Comparison of ENCODE assay signal across 9 cellular contexts in the genomic region with DNA sequence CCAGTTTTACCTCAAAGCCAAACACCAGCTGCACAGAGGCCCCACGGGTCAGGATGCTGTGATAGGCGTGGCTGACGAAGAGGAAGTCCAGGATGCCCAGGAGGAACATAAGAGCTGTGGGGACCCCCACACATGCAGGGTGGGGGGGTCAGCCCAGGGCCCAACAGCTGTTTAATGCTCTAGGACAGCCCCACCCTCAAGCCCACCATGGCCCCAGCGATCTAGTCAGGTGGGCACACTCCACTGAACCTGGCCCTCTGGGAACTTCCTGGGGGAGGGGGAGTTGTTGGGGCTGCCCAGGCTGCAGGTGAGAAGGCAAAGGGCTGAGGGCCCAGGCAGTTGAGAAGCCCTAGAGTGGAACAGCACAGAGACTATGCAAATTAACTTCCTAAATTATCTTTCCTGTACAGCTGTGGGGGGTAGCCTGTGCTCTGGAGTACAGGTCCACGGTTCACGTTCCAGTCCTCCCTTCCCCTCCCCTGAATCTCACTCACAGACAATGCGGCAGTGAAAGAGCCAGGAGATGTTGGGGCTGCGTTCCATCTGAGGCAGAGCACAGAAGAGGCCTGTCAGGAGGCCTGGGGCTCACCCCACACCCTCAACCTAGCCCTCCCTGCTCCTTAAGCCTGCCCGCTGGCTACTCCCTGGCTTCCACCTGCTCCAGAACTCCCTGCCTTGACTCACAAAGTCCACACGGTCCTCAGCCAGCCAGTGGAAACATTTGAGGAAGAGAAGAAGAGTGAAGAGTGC. TPM values are rescaled to one million over a fixed set of nuclear protein-coding genes. Genes with fewer than 3 reads are reported as not detected.
A peak's percentile ranks its signal among the peaks of the same experiment; 100 is the strongest.
DNase-seq lines count a peak whose midpoint lies in the region; ATAC-seq and TF ChIP-seq lines count a peak whose summit lies in the region.
"Had no signal": no experiment of that assay in that cellular context is flagged by ENCODE, and none has a peak within 500 bp of the region (broad histone marks: within the 10 kb centered on the region; RNA-seq: fewer than 3 reads in every experiment).

No MANE protein-coding gene starts in this region.

- DNase-seq in sciatic nerve (ENCODE audit: low spot score) (peak; percentile 56), HK-2 (ENCODE audit: unreplicated experiment) (no peak), WERI-Rb-1 (no peak), hepatic stellate cell (ENCODE audit: low spot score) (no peak), GDM1 (lab: John Stamatoyannopoulos, UW) (no peak)

- H3K4me3 Mint-ChIP-seq in brain: peak overlapping the region; percentile 95 to 99 (median 99)

- TF ChIP-seq CTCF in brain (conservative IDR thresholded peaks at IDR 0.05) (no peak), WERI-Rb-1 (IDR thresholded peaks at IDR 0.05; ENCODE audit: low read depth, low read length) (no peak)

- peaks cover 34% of the 10 kb centered on the region for H3K4me1 Mint-ChIP-seq in brain

- no peak overlapping the region for H3K4me3 ChIP-seq in WERI-Rb-1 (ENCODE audit: low read depth, low read length)

- intact Hi-C loops in sciatic nerve (cut with DNase I): no loop called here

- H3K36me3 ChIP-seq in WERI-Rb-1: peaks cover 53% of the 10 kb centered on the region

- no peaks in the 10 kb centered on the region for H3K9me3 ChIP-seq in WERI-Rb-1 (ENCODE audit: severe bottlenecking)
- H3K9me3 ChIP-seq: tibial artery had no signal

- peak; percentile 39 for ATAC-seq in GM18502 (IDR thresholded peaks at IDR 0.05; ENCODE audit: poor library complexity, unreplicated experiment)
- peak; percentile 37 for ATAC-seq in HG02763 (IDR thresholded peaks at IDR 0.05; ENCODE audit: unreplicated experiment)
- no peak for ATAC-seq in sciatic nerve

- peaks cover 13% of the 10 kb centered on the region for H3K36me3 Mint-ChIP-seq in brain

- H3K27ac Mint-ChIP-seq in brain: peak overlapping the region in 4 of 5 experiments; percentile 51 to 100 (median 100)

- H3K27me3 ChIP-seq in WERI-Rb-1 (ENCODE audit: insufficient read depth, low read depth, severe bottlenecking): no peaks in the 10 kb centered on the region
- H3K27me3 ChIP-seq: tibial artery had no signal

- no peak overlapping the region for H3K27ac ChIP-seq in WERI-Rb-1

- H3K9me3 Mint-ChIP-seq in brain: no peaks in the 10 kb centered on the region

- peaks cover 11% of the 10 kb centered on the region for H3K27me3 Mint-ChIP-seq in brain

RNA-seq across cellular contexts. Expression of gene SYVN1, which starts 1.9 kb away (rescaled TPM):
- 35.4 TPM for polyA plus RNA-seq in brain (ENCODE audit: insufficient read depth, low read depth, low replicate concordance)
- total RNA-seq in sciatic nerve: 75.9 TPM

RNA-seq across cellular contexts. Expression of gene MRPL49, which starts 10.3 kb away (rescaled TPM):
- 101 TPM for polyA plus RNA-seq in brain (ENCODE audit: insufficient read depth, low read depth, low replicate concordance)
- 32.1 TPM for total RNA-seq in sciatic nerve

RNA-seq across cellular contexts. Expression of gene FAU, which starts 10.5 kb away (rescaled TPM):
- 1,714 TPM for polyA plus RNA-seq in brain (ENCODE audit: insufficient read depth, low read depth, low replicate concordance)
- total RNA-seq in sciatic nerve: 722 TPM

RNA-seq across cellular contexts. Expression of gene ZNHIT2, which starts 14.9 kb away (rescaled TPM):
- 14.0 TPM for polyA plus RNA-seq in brain (ENCODE audit: insufficient read depth, low read depth, low replicate concordance)
- 6.8 TPM for total RNA-seq in sciatic nerve

RNA-seq across cellular contexts. Expression of gene TM7SF2, which starts 20.7 kb away (rescaled TPM):
- polyA plus RNA-seq in brain (ENCODE audit: insufficient read depth, low read depth, low replicate concordance): 143 TPM
- total RNA-seq in sciatic nerve: 18.2 TPM
